1 cellular context compared by ENCODE assay signal in the genomic region with DNA sequence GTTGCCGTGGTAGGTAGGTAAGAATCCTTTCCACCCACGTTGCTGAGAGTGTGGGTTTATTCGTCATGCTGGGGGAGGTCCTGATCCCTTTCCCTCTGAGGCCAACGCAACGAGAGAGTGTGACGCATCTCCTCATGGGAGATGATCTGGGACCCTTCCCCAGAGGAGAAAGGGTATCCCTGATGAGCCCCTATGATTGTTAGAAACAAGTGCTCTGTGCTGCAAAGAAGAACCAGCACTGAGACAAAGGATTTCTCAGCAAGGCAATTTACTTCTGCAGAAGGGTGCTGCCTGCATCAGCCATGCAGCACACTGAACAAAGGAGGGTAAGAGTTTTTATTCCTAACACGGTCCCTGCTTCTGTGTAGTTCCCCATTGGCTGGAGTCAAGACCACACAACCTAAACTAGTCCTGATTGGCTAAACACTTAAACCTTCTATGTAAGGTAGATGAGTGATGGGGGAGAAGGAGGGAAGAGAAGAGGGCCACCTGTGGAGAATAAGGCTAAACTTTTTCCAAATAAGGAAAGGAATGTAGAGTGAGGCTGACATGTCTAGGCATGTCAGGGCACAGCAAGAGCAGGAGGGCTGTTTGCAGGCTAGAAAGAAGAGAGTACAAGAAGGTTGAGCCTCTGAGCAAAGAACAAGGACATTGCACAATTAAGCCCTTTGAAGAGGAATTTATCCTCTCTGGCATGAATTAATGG.
TF ChIP-seq lines count a peak whose summit lies in the region.

No MANE protein-coding gene starts in this region.

TF ChIP-seq in IMR-90, 13 proteins besides CTCF, POLR2A, EP300 and RAD21:
- TF ChIP-seq CHD1 (IDR thresholded peaks at IDR 0.05; ENCODE audit: low read depth, low read length) = no peak
- TF ChIP-seq, protein P1, sequence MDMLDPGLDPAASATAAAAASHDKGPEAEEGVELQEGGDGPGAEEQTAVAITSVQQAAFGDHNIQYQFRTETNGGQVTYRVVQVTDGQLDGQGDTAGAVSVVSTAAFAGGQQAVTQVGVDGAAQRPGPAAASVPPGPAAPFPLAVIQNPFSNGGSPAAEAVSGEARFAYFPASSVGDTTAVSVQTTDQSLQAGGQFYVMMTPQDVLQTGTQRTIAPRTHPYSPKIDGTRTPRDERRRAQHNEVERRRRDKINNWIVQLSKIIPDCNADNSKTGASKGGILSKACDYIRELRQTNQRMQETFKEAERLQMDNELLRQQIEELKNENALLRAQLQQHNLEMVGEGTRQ (IDR thresholded peaks at IDR 0.05; ENCODE audit: low read depth, low read length) = no peak
- TF ChIP-seq MAZ (IDR thresholded peaks at IDR 0.05; ENCODE audit: borderline replicate concordance, low read depth, low read length) = no peak
- no peak for TF ChIP-seq SMC3 (IDR thresholded peaks at IDR 0.05; ENCODE audit: low read depth, low read length)
- TF ChIP-seq RFX5 (IDR thresholded peaks at IDR 0.05; ENCODE audit: low read depth, low read length) = no peak
- TF ChIP-seq FOS (IDR thresholded peaks at IDR 0.05; ENCODE audit: low read depth, low read length) = no peak
- no peak for TF ChIP-seq NFE2L2 (IDR thresholded peaks at IDR 0.05; ENCODE audit: low read depth, low read length)
- TF ChIP-seq MXI1 (IDR thresholded peaks at IDR 0.05; ENCODE audit: borderline replicate concordance, low read depth, low read length) = no peak
